Comparison of ENCODE assay signal across 16 cellular contexts in genomic region chr2:45692566-45692965, GRCh38. TPM values are rescaled to one million over a fixed set of nuclear protein-coding genes. Genes with fewer than 3 reads are reported as not detected.
DNase-seq lines count a peak whose midpoint lies in the region; ATAC-seq, FAIRE-seq and TF ChIP-seq lines count a peak whose summit lies in the region.
"Had no signal": no experiment of that assay in that cellular context is flagged by ENCODE, and none has a peak within 500 bp of the region (broad histone marks: within the 10 kb centered on the region; RNA-seq: fewer than 3 reads in every experiment).

No MANE protein-coding gene starts in this region.

- H4K20me1 ChIP-seq in BLaER1: peaks cover 97% of the 10 kb centered on the region
- peaks cover 16% of the 10 kb centered on the region for H4K20me1 ChIP-seq in IMR-90 (ENCODE audit: insufficient read depth, low read length)

- no peak overlapping the region for H3K18ac ChIP-seq in IMR-90 (ENCODE audit: low read depth, low read length)

- 100% methylated on average over 2 of the region's 4 CpGs; no CpG with 5 or more reads in 1 of the 2 experiments for WGBS in IMR-90 (ENCODE audit: extremely low coverage in 2 of 2, insufficient read length in 1 of 2), 2 experiments

- in situ Hi-C loops in IMR-90 (cut with MboI; ENCODE audit: low sequenced_read_pairs): no loop called here

- H2BK5ac ChIP-seq in IMR-90 (ENCODE audit: low read depth, low read length, poor library complexity, severe bottlenecking): peak overlapping the region; percentile 27

- peaks cover 6 to 40% of the 10 kb centered on the region in 2 experiments; a peak in 2 of 4 replicates for H3K79me1 ChIP-seq in IMR-90 (ENCODE audit: low read depth in 1 of 2, low read length in 2 of 2)

- no peak overlapping the region for H2AFZ ChIP-seq in IMR-90 (replicated peaks; ENCODE audit: low read length, poor library complexity)
- H2AFZ ChIP-seq: GM23248 had no signal

- ATAC-seq in IMR-90 (ENCODE audit: low read depth) (no peak), left lobe of liver (no peak), HG02798 (IDR thresholded peaks at IDR 0.05; ENCODE audit: poor library complexity, unreplicated experiment) (no peak)
- ATAC-seq: HCT116 had no signal

- H3K4me3 ChIP-seq in BLaER1 (no peak overlapping the region; the same call in 1 of the 2 replicates), IMR-90 (ENCODE audit: insufficient read depth, low read depth, low read length) (no peak overlapping the region)
- H3K4me3 ChIP-seq: GM23248 had no signal

- H3K9me3 ChIP-seq in BLaER1 (no peaks in the 10 kb centered on the region), IMR-90 (ENCODE audit: control insufficient read depth, insufficient read depth, low read length) (no peaks in the 10 kb centered on the region)
- H3K9me3 ChIP-seq: BE2C, Caco-2 had no signal

- no peak overlapping the region for H2BK15ac ChIP-seq in IMR-90 (ENCODE audit: low read depth, low read length)

- H3K9me1 ChIP-seq in IMR-90 (ENCODE audit: insufficient read depth, low read length): 0 out of 2 replicates have a peak, but pooled peaks cover 4% of the 10 kb centered on the region

- H3K4ac ChIP-seq in IMR-90 (ENCODE audit: low read depth, low read length): no peak overlapping the region

- peaks cover 100% of the 10 kb centered on the region for H3K4me1 ChIP-seq in BLaER1
- H3K4me1 ChIP-seq in IMR-90 (ENCODE audit: control insufficient read depth, insufficient read depth, low read length): no peaks in the 10 kb centered on the region

- H3K9ac ChIP-seq in BLaER1 (peak overlapping the region; percentile 59; the same call in 1 of the 2 replicates), IMR-90 (ENCODE audit: low read depth, low read length) (no peak overlapping the region)
- H3K9ac ChIP-seq: GM23248 had no signal

- peak; percentile 76 for FAIRE-seq in urothelium cell line (lab: Jason Lieb, UNC)
- FAIRE-seq: A204.1, H54 had no signal

- H3K56ac ChIP-seq in IMR-90 (ENCODE audit: extremely low read depth, insufficient read depth, low read length): no peak overlapping the region

- CTCF ChIA-PET in IMR-90 (lab: Yijun Ruan, JAX): no interaction called here

- no peak overlapping the region for H2BK20ac ChIP-seq in IMR-90 (ENCODE audit: low read depth, low read length)

- POLR2A ChIA-PET in IMR-90 (lab: Charles Lee; ENCODE audit: unreplicated experiment): no interaction called here

- H4K5ac ChIP-seq in IMR-90 (ENCODE audit: low read depth, low read length): no peak overlapping the region

- no peak overlapping the region for H4K91ac ChIP-seq in IMR-90 (ENCODE audit: insufficient read depth, low read depth, low read length)

- H3K14ac ChIP-seq in IMR-90 (replicated peaks; ENCODE audit: low read depth, low read length): no peak overlapping the region; the same call in 1 of the 2 replicates

- no peaks in the 10 kb centered on the region for H3K27me3 ChIP-seq in BLaER1
- H3K27me3 ChIP-seq in IMR-90 (ENCODE audit: control insufficient read depth, insufficient read depth, low read length): no peaks in the 10 kb centered on the region
- H3K27me3 ChIP-seq: BE2C had no signal

- BruUV-seq in IMR-90 (replicated peaks; lab: Mats Ljungman, UMichigan): no TSS peak

- no peak for TF ChIP-seq POLR2A in IMR-90 (IDR thresholded peaks at IDR 0.05; ENCODE audit: low read depth, low read length)

- DNase-seq in IMR-90: no peak
- DNase-seq in left lobe of liver (ENCODE audit: low spot score): peak; percentile 12
- DNase-seq in urothelium cell line (ENCODE audit: low spot score): no peak
- no peak for DNase-seq in stimulated activated CD4-positive, alpha-beta T cell treated with anti-CD3 and anti-CD28 coated beads, Interleukin-2, amount 100 ng/mL, for 24 hours
- DNase-seq in SW 1271 (lab: John Stamatoyannopoulos, UW): no peak
- DNase-seq: BE2C; Caco-2; CD8-positive, alpha-beta memory T cell; DMS53; GF-D8; GM23248 had no signal

- intact Hi-C loops in IMR-90 (cut with micrococcal nuclease): no loop called here

- TF ChIP-seq RAD21 in IMR-90 (IDR thresholded peaks at IDR 0.05; ENCODE audit: low read length): no peak

- H3K4me2 ChIP-seq in BLaER1 (peak overlapping the region; percentile 92), IMR-90 (ENCODE audit: low read depth, low read length) (no peak overlapping the region)

- H4K8ac ChIP-seq in IMR-90 (ENCODE audit: low read depth in 2 of 2, low read length in 2 of 2): no peak overlapping the region

- TF ChIP-seq CTCF in IMR-90 (conservative IDR thresholded peaks at IDR 0.05; ENCODE audit: low read depth, low read length): no peak

- dilution Hi-C loops in IMR-90 (cut with HindIII; ENCODE audit: low sequenced_read_pairs, unreplicated experiment): no loop called here

- no peak overlapping the region for H2BK120ac ChIP-seq in IMR-90 (ENCODE audit: low read depth, low read length)

- no peak overlapping the region for H2AK9ac ChIP-seq in IMR-90 (replicated peaks; ENCODE audit: low read depth, low read length, poor library complexity)

- no peak overlapping the region for H3K23ac ChIP-seq in IMR-90 (ENCODE audit: low read depth, low read length)

- H3K36me3 ChIP-seq in BLaER1 (peaks cover 6% of the 10 kb centered on the region; the same call in 1 of the 2 replicates), IMR-90 (ENCODE audit: control insufficient read depth, insufficient read depth, low read length) (no peaks in the 10 kb centered on the region)
- H3K36me3 ChIP-seq: BE2C had no signal

- peak overlapping the region; percentile 75 for H3K27ac ChIP-seq in BLaER1
- H3K27ac ChIP-seq in IMR-90 (ENCODE audit: insufficient read depth, low read length): no peak overlapping the region
- H3K27ac ChIP-seq: GM23248 had no signal

- no peak overlapping the region for H2AK5ac ChIP-seq in IMR-90 (ENCODE audit: low read depth, low read length)

TF ChIP-seq in IMR-90, 13 proteins besides CTCF, POLR2A, EP300 and RAD21:
- TF ChIP-seq ELK1 (IDR thresholded peaks at IDR 0.05; ENCODE audit: borderline replicate concordance, low read depth, low read length) (no peak), BHLHE40 (IDR thresholded peaks at IDR 0.05; ENCODE audit: low read depth, low read length) (no peak), MAZ (IDR thresholded peaks at IDR 0.05; ENCODE audit: borderline replicate concordance, low read depth, low read length) (no peak), NFE2L2 (IDR thresholded peaks at IDR 0.05; ENCODE audit: low read depth, low read length) (no peak), RFX5 (IDR thresholded peaks at IDR 0.05; ENCODE audit: low read depth, low read length) (no peak), SMC3 (IDR thresholded peaks at IDR 0.05; ENCODE audit: low read depth, low read length) (no peak), CEBPB (IDR thresholded peaks at IDR 0.05; ENCODE audit: low read depth, low read length) (no peak), MXI1 (IDR thresholded peaks at IDR 0.05; ENCODE audit: borderline replicate concordance, low read depth, low read length) (no peak), MAFK (IDR thresholded peaks at IDR 0.05; ENCODE audit: low read depth, low read length) (no peak), RCOR1 (IDR thresholded peaks at IDR 0.05; ENCODE audit: insufficient replicate concordance, low read length) (no peak), USF2 (IDR thresholded peaks at IDR 0.05; ENCODE audit: low read depth, low read length) (no peak), FOS (IDR thresholded peaks at IDR 0.05; ENCODE audit: low read depth, low read length) (no peak), CHD1 (IDR thresholded peaks at IDR 0.05; ENCODE audit: low read depth, low read length) (no peak)
TF ChIP-seq in IMR-90: peak in this region for 0.

RNA-seq across cellular contexts. Expression of gene PRKCE, which starts 41.1 kb away (rescaled TPM):
- total RNA-seq in IMR-90 (2012; rRNA removed): 13.3 and 32.4 TPM in 2 replicates
- 8.1 TPM in 2 replicates for polyA plus RNA-seq in IMR-90 (2012; rRNA removed)
- polyA plus RNA-seq in IMR-90 (2012; cell fraction: cytosol; rRNA removed): 4.3 and 5.8 TPM in 2 replicates
- polyA plus RNA-seq in IMR-90 (2012; cell fraction: nucleus; rRNA removed; ENCODE audit: low replicate concordance): 4.3 and 9.3 TPM in 2 replicates
- 8.4 TPM for total RNA-seq in left lobe of liver
